Comparison of ENCODE assay signal across 30 cellular contexts in the genomic region with DNA sequence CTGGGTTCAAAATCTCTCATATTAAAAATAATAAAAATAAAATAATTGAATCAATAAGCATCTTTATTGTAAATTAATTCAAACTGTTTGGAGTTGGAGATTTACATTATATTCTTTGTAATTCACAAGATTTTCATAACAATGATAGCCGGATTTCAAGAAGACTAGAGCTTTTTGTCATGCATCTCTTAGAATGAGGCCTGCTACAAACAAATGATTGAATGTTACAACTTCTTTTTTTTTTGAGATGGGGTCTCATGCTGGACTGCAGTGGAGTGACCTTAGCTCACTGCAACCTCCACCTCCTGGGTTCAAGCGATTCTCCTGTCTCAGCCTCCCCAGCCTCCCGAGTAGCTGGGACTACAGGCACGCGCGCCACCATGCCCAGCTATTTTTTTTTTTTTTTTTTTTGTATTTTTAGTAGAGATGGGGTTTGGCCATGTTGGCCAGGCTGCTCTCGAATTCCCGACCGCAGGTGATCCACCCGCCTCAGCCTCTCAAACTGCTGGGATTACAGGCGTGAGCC.
"Had no signal": no experiment of that assay in that cellular context is flagged by ENCODE, and none has a peak within 500 bp of the region (broad histone marks: within the 10 kb centered on the region; RNA-seq: fewer than 3 reads in every experiment).

No MANE protein-coding gene starts in this region.

- ATAC-seq: activated CD8-positive, alpha-beta T cell treated with anti-CD3 and anti-CD28 coated beads for 36 hours; activated naive CD8-positive, alpha-beta T cell treated with anti-CD3 and anti-CD28 coated beads, Interleukin-2, amount 50 U/mL, for 24 hours; natural killer cell; right cardiac atrium; stimulated activated naive B cell treated with anti-CD40 and anti-IgM and Interleukin-4, amounts not matched to agents 10 μg/mL and 1 μg/mL and 100 μg/mL, for 72 hours had no signal

- H3K4me1 ChIP-seq: breast epithelium had no signal

- H3K27me3 ChIP-seq: breast epithelium, esophagus squamous epithelium, stomach, suprapubic skin, tibial artery had no signal

- H3K27me3 Mint-ChIP-seq: activated CD8-positive, alpha-beta T cell treated with anti-CD3 and anti-CD28 coated beads for 36 hours; activated naive CD4-positive, alpha-beta T cell treated with anti-CD3 and anti-CD28 coated beads, Interleukin-2, amount 50 U/mL, for 24 hours; activated naive CD8-positive, alpha-beta T cell treated with anti-CD3 and anti-CD28 coated beads, Interleukin-2, amount 50 U/mL, for 24 hours; dendritic cell treated with granulocyte-macrophage colony-stimulating factor and Interleukin-4, amounts not matched to agents 40 ng/mL and 50 ng/mL, for 4 days; stimulated activated naive B cell treated with anti-CD40 and anti-IgM and Interleukin-4, amounts not matched to agents 10 μg/mL and 1 μg/mL and 100 μg/mL, for 72 hours had no signal

- H3K9me3 ChIP-seq: breast epithelium, esophagus squamous epithelium, left ventricle myocardium inferior, stomach, suprapubic skin, tibial artery had no signal

- H3K4me3 ChIP-seq: breast epithelium, esophagus squamous epithelium, left ventricle myocardium inferior, lung, stomach, suprapubic skin, tibial artery had no signal

- H3K36me3 ChIP-seq: breast epithelium had no signal

- H3K36me3 Mint-ChIP-seq: natural killer cell had no signal

- H3K27ac Mint-ChIP-seq: activated CD8-positive, alpha-beta T cell treated with anti-CD3 and anti-CD28 coated beads for 36 hours; activated naive CD4-positive, alpha-beta T cell treated with anti-CD3 and anti-CD28 coated beads, Interleukin-2, amount 50 U/mL, for 24 hours; activated naive CD8-positive, alpha-beta T cell treated with anti-CD3 and anti-CD28 coated beads, Interleukin-2, amount 50 U/mL, for 24 hours; activated T-helper 2 cell treated with anti-CD3 and anti-CD28 coated beads, Interferon-gamma antibody, Interleukin-2, Interleukin-4, amounts not matched to agents 10 μg/mL and 5 μg/mL and 100 μg/mL, durations not matched to agents 14 hours and 24 hours and 36 hours; dendritic cell treated with granulocyte-macrophage colony-stimulating factor and Interleukin-4, amounts not matched to agents 40 ng/mL and 50 ng/mL, for 4 days; natural killer cell; stimulated activated naive B cell treated with anti-CD40 and anti-IgM and Interleukin-4, amounts not matched to agents 10 μg/mL and 1 μg/mL and 100 μg/mL, for 72 hours had no signal

- H3K27ac ChIP-seq: epithelial cell of prostate, left ventricle myocardium inferior, suprapubic skin, WERI-Rb-1 had no signal

- DNase-seq: activated CD4-positive, alpha-beta T cell treated with anti-CD3 and anti-CD28 coated beads, Interleukin-2, amount 50 U/mL, for 1 hour; activated CD4-positive, CD25-positive, alpha-beta regulatory T cell treated with anti-CD3 and anti-CD28 coated beads, Interleukin-2, amount 50 U/mL, for 72 hours; activated CD8-positive, alpha-beta T cell treated with anti-CD3 and anti-CD28 coated beads for 36 hours; activated naive CD8-positive, alpha-beta T cell treated with anti-CD3 and anti-CD28 coated beads, Interleukin-2, amount 50 U/mL, for 24 hours; activated T-cell treated with anti-CD3 and anti-CD28 coated beads, Interleukin-2, amount 50 U/mL, for 48 hours; amygdala; central memory CD4-positive, alpha-beta T cell; effector CD4-positive, alpha-beta T cell; esophagus squamous epithelium; foreskin melanocyte; islet precursor cell; left ventricle myocardium inferior; mesendoderm; natural killer cell; posterior cingulate gyrus; right cardiac atrium; stimulated activated CD4-positive, alpha-beta T cell treated with anti-CD3 and anti-CD28 coated beads, Interleukin-15, amount 100 ng/mL, for 24 hours; stimulated activated CD4-positive, alpha-beta T cell treated with anti-CD3 and anti-CD28 coated beads, Interleukin-2, amount 100 ng/mL, for 24 hours; stimulated activated naive B cell treated with anti-CD40 and anti-IgM and Interleukin-4, amounts not matched to agents 10 μg/mL and 1 μg/mL and 100 μg/mL, for 72 hours; stomach; T1000; tibial artery; WERI-Rb-1 had no signal

- H3K9me3 Mint-ChIP-seq: activated CD8-positive, alpha-beta T cell treated with anti-CD3 and anti-CD28 coated beads for 36 hours; activated naive CD4-positive, alpha-beta T cell treated with anti-CD3 and anti-CD28 coated beads, Interleukin-2, amount 50 U/mL, for 24 hours; activated naive CD8-positive, alpha-beta T cell treated with anti-CD3 and anti-CD28 coated beads, Interleukin-2, amount 50 U/mL, for 24 hours; activated T-helper 2 cell treated with anti-CD3 and anti-CD28 coated beads, Interferon-gamma antibody, Interleukin-2, Interleukin-4, amounts not matched to agents 10 μg/mL and 5 μg/mL and 100 μg/mL, durations not matched to agents 14 hours and 24 hours and 36 hours; dendritic cell treated with granulocyte-macrophage colony-stimulating factor and Interleukin-4, amounts not matched to agents 40 ng/mL and 50 ng/mL, for 4 days; natural killer cell; stimulated activated naive B cell treated with anti-CD40 and anti-IgM and Interleukin-4, amounts not matched to agents 10 μg/mL and 1 μg/mL and 100 μg/mL, for 72 hours had no signal

- H3K4me3 Mint-ChIP-seq: activated CD8-positive, alpha-beta T cell treated with anti-CD3 and anti-CD28 coated beads for 36 hours; dendritic cell treated with granulocyte-macrophage colony-stimulating factor and Interleukin-4, amounts not matched to agents 40 ng/mL and 50 ng/mL, for 4 days; natural killer cell; stimulated activated naive B cell treated with anti-CD40 and anti-IgM and Interleukin-4, amounts not matched to agents 10 μg/mL and 1 μg/mL and 100 μg/mL, for 72 hours had no signal
